14 cellular contexts compared by ENCODE assay signal in genomic region chr7:129784437-129784782, GRCh38.
DNase-seq lines count a peak whose midpoint lies in the region; ATAC-seq and TF ChIP-seq lines count a peak whose summit lies in the region.
"Had no signal": no experiment of that assay in that cellular context is flagged by ENCODE, and none has a peak within 500 bp of the region (broad histone marks: within the 10 kb centered on the region; RNA-seq: fewer than 3 reads in every experiment).

No MANE protein-coding gene starts in this region.

- no peak overlapping the region for H3K27ac Mint-ChIP-seq in WTC11
- no peak overlapping the region for H3K27ac Mint-ChIP-seq in naive B cell
- H3K27ac Mint-ChIP-seq: CD8-positive, alpha-beta memory T cell had no signal

- no peak for ATAC-seq in WTC11
- ATAC-seq in naive B cell (ENCODE audit: low read depth in 2 of 2): no peak
- ATAC-seq in thoracic aorta (ENCODE audit: insufficient number of reproducible peaks, low FRiP score, low read depth): no peak
- no peak for ATAC-seq in GM21515 (IDR thresholded peaks at IDR 0.05; ENCODE audit: unreplicated experiment)

- peak overlapping the region; percentile 25 for H3K4me3 ChIP-seq in thoracic aorta
- peak overlapping the region in 1 of 4 donors; percentile 27 for H3K4me3 ChIP-seq in stomach

- CTCF ChIA-PET in WTC11 (lab: Charles Lee): interaction anchor here (1.4 kb wide), 1 partner anchor 40 kb away, joined by 3 read pairs; no protein-coding TSS in a partner anchor

- peaks cover 26 to 55% of the 10 kb centered on the region in 2 donors for H3K4me1 ChIP-seq in thoracic aorta (ENCODE audit: control insufficient read depth in 1 of 2, low read depth in 2 of 2)
- H3K4me1 ChIP-seq in stomach: peaks cover 57 to 66% (median 63%) of the 10 kb centered on the region in 4 donors
- H3K4me1 ChIP-seq: BE2C had no signal

- peak; percentile 14 for DNase-seq in stimulated activated CD4-positive, alpha-beta T cell treated with anti-CD3 and anti-CD28 coated beads, Interleukin-15, amount 100 ng/mL, for 24 hours
- DNase-seq in stimulated activated CD4-positive, alpha-beta T cell treated with anti-CD3 and anti-CD28 coated beads, Interleukin-2, amount 100 ng/mL, for 48 hours: no peak
- DNase-seq in WTC11 (ENCODE audit: low spot score): peak; percentile 33
- DNase-seq in naive B cell: no peak
- no peak for DNase-seq in thoracic aorta (ENCODE audit: low spot score)
- no peak for DNase-seq in stomach
- no peak for DNase-seq in caudate nucleus (lab: John Stamatoyannopoulos, UW)
- DNase-seq: BE2C; CD8-positive, alpha-beta memory T cell; NCI-H1436; NCI-H2029 treated with DMSO at 0.1 percent for 48 hours; NCI-H524; SIG-M5 had no signal

- TF ChIP-seq EP300 in stomach (IDR thresholded peaks at IDR 0.05): no peak

- no peak overlapping the region for H3K4me3 Mint-ChIP-seq in WTC11
- H3K4me3 Mint-ChIP-seq in naive B cell: peak overlapping the region in 5 of 8 donors; percentile 30 to 74 (median 67)

- H3K27me3 ChIP-seq in thoracic aorta (replicated peaks; ENCODE audit: insufficient read depth): peaks cover 52% of the 10 kb centered on the region
- H3K27me3 ChIP-seq in stomach: peaks cover 51 to 100% (median 80%) of the 10 kb centered on the region in 3 donors

- TF ChIP-seq CTCF in WTC11 (IDR thresholded peaks at IDR 0.05): no peak
- TF ChIP-seq CTCF in thoracic aorta (IDR thresholded peaks at IDR 0.05): no peak
- TF ChIP-seq CTCF in stomach (IDR thresholded peaks at IDR 0.05): no peak

- peaks cover 47% of the 10 kb centered on the region for H3K4me1 Mint-ChIP-seq in WTC11
- peaks cover 39 to 46% (median 46%) of the 10 kb centered on the region in 3 donors for H3K4me1 Mint-ChIP-seq in naive B cell

- peaks cover 86% of the 10 kb centered on the region for H3K27me3 Mint-ChIP-seq in WTC11 (ENCODE audit: low read depth)
- H3K27me3 Mint-ChIP-seq in naive B cell: peaks cover 45 to 74% (median 69%) of the 10 kb centered on the region in 3 donors

- H3K9me3 Mint-ChIP-seq in WTC11 (no peaks in the 10 kb centered on the region), naive B cell (peaks cover 0 to 5% (median 0%) of the 10 kb centered on the region in 7 donors)

- WGBS in stomach, 5 donors: 14 to 22% (median 15%) methylated on average over 25 of the region's 25 CpGs

- no peak for TF ChIP-seq POLR2A in stomach (IDR thresholded peaks at IDR 0.05)

- H3K9me3 ChIP-seq in thoracic aorta (no peaks in the 10 kb centered on the region), stomach (no peaks in the 10 kb centered on the region)
- H3K9me3 ChIP-seq: BE2C had no signal

- H3K36me3 Mint-ChIP-seq in WTC11 (no peaks in the 10 kb centered on the region), naive B cell (no peaks in the 10 kb centered on the region)
- H3K36me3 Mint-ChIP-seq: CD8-positive, alpha-beta memory T cell had no signal

- H3K36me3 ChIP-seq in thoracic aorta: no peaks in the 10 kb centered on the region
- no peaks in the 10 kb centered on the region for H3K36me3 ChIP-seq in stomach
- H3K36me3 ChIP-seq: BE2C had no signal

- intact Hi-C loops in stomach (cut with DNase I; ENCODE audit: low total_unique reads): no loop called here

- no peak overlapping the region for H3K27ac ChIP-seq in thoracic aorta
- no peak overlapping the region for H3K27ac ChIP-seq in stomach
- no peak overlapping the region for H3K27ac ChIP-seq in caudate nucleus (ENCODE audit: low read depth, low read length)

- POLR2A ChIA-PET in WTC11 (lab: Charles Lee): no interaction called here

TF ChIP-seq in WTC11, 78 proteins besides CTCF, POLR2A, EP300 and RAD21 (continues in another document):
- TF ChIP-seq ERG (CRISPR knock-in tag; IDR thresholded peaks at IDR 0.05) (no peak), CDX4 (CRISPR knock-in tag; IDR thresholded peaks at IDR 0.05; ENCODE audit: borderline replicate concordance) (no peak), NR2C2 (CRISPR knock-in tag; IDR thresholded peaks at IDR 0.05) (no peak), CREM (CRISPR knock-in tag; IDR thresholded peaks at IDR 0.05) (no peak), JUN (CRISPR knock-in tag; IDR thresholded peaks at IDR 0.05) (no peak), ARID4B (CRISPR knock-in tag; IDR thresholded peaks at IDR 0.05; ENCODE audit: borderline replicate concordance) (no peak), MLX (CRISPR knock-in tag; IDR thresholded peaks at IDR 0.05) (no peak), TCF7 (CRISPR knock-in tag; IDR thresholded peaks at IDR 0.05; ENCODE audit: low read depth) (no peak), PRDM15 (CRISPR knock-in tag; IDR thresholded peaks at IDR 0.05) (no peak)

Comparison
In these comparisons a context has a peak if more than half of its experiments do, and no peak if none do; other contexts are left out.
1. DNase-seq: peak in stimulated activated CD4-positive, alpha-beta T cell treated with anti-CD3 and anti-CD28 coated beads, Interleukin-15, amount 100 ng/mL, for 24 hours (single experiment) and WTC11 (single experiment); none in stimulated activated CD4-positive, alpha-beta T cell treated with anti-CD3 and anti-CD28 coated beads, Interleukin-2, amount 100 ng/mL, for 48 hours (0 of 2), naive B cell (single experiment), thoracic aorta (single experiment), stomach (single experiment) and caudate nucleus (0 of 61).